ENCODE assay signal across 11 cellular contexts in genomic region chr1:16076003-16076870, GRCh38. TPM values are rescaled to one million over a fixed set of nuclear protein-coding genes. Genes with fewer than 3 reads are reported as not detected.
DNase-seq lines count a peak whose midpoint lies in the region; ATAC-seq and TF ChIP-seq lines count a peak whose summit lies in the region.
"Had no signal": no experiment of that assay in that cellular context is flagged by ENCODE, and none has a peak within 500 bp of the region (broad histone marks: within the 10 kb centered on the region; RNA-seq: fewer than 3 reads in every experiment).

No MANE protein-coding gene starts in this region.

- H3K9ac ChIP-seq in trophoblast cell (ENCODE audit: low read length) = no peak overlapping the region

- no peak overlapping the region for H4K91ac ChIP-seq in trophoblast cell (ENCODE audit: low read depth, low read length)

- H3K4me2 ChIP-seq in trophoblast cell (ENCODE audit: low read length) = no peak overlapping the region

- no peak overlapping the region for H2AK5ac ChIP-seq in trophoblast cell (ENCODE audit: low read length)

- H3K79me2 ChIP-seq in trophoblast cell (ENCODE audit: control insufficient read depth, insufficient read depth, low read length, poor library complexity) = no peaks in the 10 kb centered on the region

- peaks cover 1% of the 10 kb centered on the region for H3K79me1 ChIP-seq in trophoblast cell (ENCODE audit: low read length)

- H3K23ac ChIP-seq in trophoblast cell (ENCODE audit: low read length) = no peak overlapping the region

- no CpG with 5 or more reads among the region's 14 CpGs for WGBS in trophoblast cell (ENCODE audit: extremely low coverage, insufficient coverage, insufficient read length)

- no peak overlapping the region for H2AFZ ChIP-seq in trophoblast cell (ENCODE audit: insufficient read depth, low read length, poor library complexity)

- H3K27me3 ChIP-seq in trophoblast cell (ENCODE audit: insufficient read depth, low read length) = peaks cover 14% of the 10 kb centered on the region

- H2BK120ac ChIP-seq in trophoblast cell (ENCODE audit: insufficient read depth, low read length, poor library complexity) = no peak overlapping the region

- no peak overlapping the region for H3K14ac ChIP-seq in trophoblast cell (ENCODE audit: low read length)

- no peak overlapping the region for H2BK12ac ChIP-seq in trophoblast cell (ENCODE audit: low read length)

- H3K36me3 ChIP-seq in trophoblast cell (ENCODE audit: control insufficient read depth in 1 of 2, insufficient read depth in 2 of 2, low read length in 2 of 2) = no peaks in the 10 kb centered on the region
- H3K36me3 ChIP-seq: upper lobe of left lung had no signal

- no peak overlapping the region for H4K8ac ChIP-seq in trophoblast cell (ENCODE audit: low read depth, low read length)

- H3K18ac ChIP-seq in trophoblast cell (ENCODE audit: low read length) = no peak overlapping the region

- no peaks in the 10 kb centered on the region for H3K9me3 ChIP-seq in trophoblast cell (ENCODE audit: insufficient read depth, low read depth, low read length)
- H3K9me3 ChIP-seq: upper lobe of left lung had no signal

- DNase-seq in EL = peak; percentile 95
- DNase-seq in epithelial cell of prostate (ENCODE audit: low read depth, low spot score) = peak; percentile 55
- DNase-seq in trophoblast cell = peak; percentile 17 to 24
- DNase-seq in cerebellar cortex (ENCODE audit: low spot score) = no peak
- no peak for DNase-seq in NCI-H2029 treated with DMSO at 0.1 percent for 48 hours (lab: John Stamatoyannopoulos, UW)
- DNase-seq in activated CD4-positive, alpha-beta T cell treated with anti-CD3 and anti-CD28 coated beads, Interleukin-2, amount 50 U/mL, for 48 hours = no peak
- DNase-seq: activated CD4-positive, alpha-beta T cell treated with anti-CD3 and anti-CD28 coated beads, Interleukin-2, amount 50 U/mL, for 1 hour; NCI-H774; upper lobe of left lung had no signal

- peaks cover 9 to 11% of the 10 kb centered on the region in 2 experiments for H3K4me1 ChIP-seq in trophoblast cell (ENCODE audit: control insufficient read depth in 1 of 2, insufficient read depth in 2 of 2, low read length in 2 of 2)

- H3K4me3 ChIP-seq in trophoblast cell (ENCODE audit: low read depth, low read length) = no peak overlapping the region
- H3K4me3 ChIP-seq: upper lobe of left lung had no signal

- ATAC-seq in GM19467 (IDR thresholded peaks at IDR 0.05; ENCODE audit: unreplicated experiment) = no peak

- no peak overlapping the region for H4K12ac ChIP-seq in trophoblast cell (ENCODE audit: low read depth, low read length)

- H3K27ac ChIP-seq in epithelial cell of prostate (peak overlapping the region; percentile 52), trophoblast cell (ENCODE audit: low read depth, low read length) (no peak overlapping the region)
- H3K27ac ChIP-seq: upper lobe of left lung had no signal

- no peak overlapping the region for H2BK5ac ChIP-seq in trophoblast cell (ENCODE audit: low read depth, low read length, poor library complexity)

- H3K4ac ChIP-seq in trophoblast cell (ENCODE audit: low read depth, low read length) = no peak overlapping the region

TF ChIP-seq in PFSK-1, 5 proteins besides CTCF, POLR2A, EP300 and RAD21:
- TF ChIP-seq FOXP2 (optimal IDR thresholded peaks at IDR 0.05; ENCODE audit: borderline replicate concordance, extremely low read depth, extremely low read length, insufficient read depth) (peak; percentile 29), POLR2AphosphoS5 (IDR thresholded peaks at IDR 0.05; ENCODE audit: low read depth, low read length) (no peak), REST (IDR thresholded peaks at IDR 0.05; ENCODE audit: insufficient read depth in 1 of 2, low read depth in 2 of 2, low read length in 2 of 2) (no peak), SIN3A (IDR thresholded peaks at IDR 0.05; ENCODE audit: borderline replicate concordance, insufficient read depth, low read length) (no peak), TAF1 (IDR thresholded peaks at IDR 0.05; ENCODE audit: borderline replicate concordance, insufficient read depth, low read length) (no peak)
TF ChIP-seq in PFSK-1: peak in this region for 1.

RNA-seq across cellular contexts. Expression of gene FAM131C, which starts 2.8 kb away (rescaled TPM):
- 2.9 TPM for polyA plus RNA-seq in PFSK-1 (2012; ENCODE audit: insufficient read length, low read depth)
- polyA plus RNA-seq in trophoblast cell (2013) = 0.04 TPM in 2 replicates

RNA-seq across cellular contexts. Expression of gene CLCNKB, which starts 32.7 kb away (rescaled TPM):
- polyA plus RNA-seq in PFSK-1 (2012; ENCODE audit: insufficient read length, low read depth) = not detected
- 0.17 and 0.18 TPM in 2 replicates for polyA plus RNA-seq in trophoblast cell (2013)

RNA-seq across cellular contexts. Expression of gene CLCNKA, which starts 54.4 kb away (rescaled TPM):
- 0.68 TPM for polyA plus RNA-seq in PFSK-1 (2012; ENCODE audit: insufficient read length, low read depth)
- 0.12 and 0.19 TPM in 2 replicates for polyA plus RNA-seq in trophoblast cell (2013)

RNA-seq across cellular contexts. Expression of gene HSPB7, which starts 58.4 kb away (rescaled TPM):
- 2.6 TPM for polyA plus RNA-seq in PFSK-1 (2012; ENCODE audit: insufficient read length, low read depth)
- 3.0 and 3.8 TPM in 2 replicates for polyA plus RNA-seq in trophoblast cell (2013)

Comparison
In these comparisons a context has a peak if more than half of its experiments do, and no peak if none do; other contexts are left out.
1. DNase-seq: peak in EL (single experiment), epithelial cell of prostate (single experiment) and trophoblast cell (2 of 2); none in cerebellar cortex (single experiment), NCI-H2029 treated with DMSO at 0.1 percent for 48 hours (single experiment) and activated CD4-positive, alpha-beta T cell treated with anti-CD3 and anti-CD28 coated beads, Interleukin-2, amount 50 U/mL, for 48 hours (0 of 2).